ENCODE assay signal across 1 cellular context in the genomic region with DNA sequence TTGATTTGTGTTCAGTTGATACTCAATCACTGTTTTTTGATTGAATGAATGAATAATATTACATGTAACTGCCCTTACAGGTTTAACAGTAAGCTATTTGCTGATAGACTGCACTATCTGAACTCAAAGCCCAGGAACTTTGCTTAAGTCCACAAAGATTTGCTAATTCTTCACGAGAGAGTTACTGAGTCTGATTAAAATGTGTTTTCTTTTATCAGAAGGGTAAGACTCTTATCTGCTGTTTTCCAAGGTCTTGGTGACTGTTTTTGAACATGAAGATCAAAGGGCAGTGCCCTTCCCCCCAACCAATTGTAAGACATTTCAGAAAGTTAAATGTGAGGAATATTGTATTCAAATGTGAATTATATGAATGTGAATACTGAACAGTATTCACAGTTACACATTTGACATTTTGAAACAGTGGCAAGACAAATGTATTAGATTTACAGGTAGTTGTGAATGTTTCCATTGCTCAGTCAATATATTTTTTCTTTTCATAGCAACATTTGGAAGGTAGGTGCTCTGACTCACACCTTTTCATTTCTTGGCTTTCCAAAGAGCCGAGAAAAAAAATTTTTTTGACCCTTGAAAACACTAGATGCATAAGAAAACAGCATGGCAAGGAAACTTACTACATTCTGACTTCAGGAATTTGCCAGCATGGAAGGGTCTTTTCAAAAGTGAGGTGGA.
TF ChIP-seq lines count a peak whose summit lies in the region.

No MANE protein-coding gene starts in this region.

TF ChIP-seq in HepG2, 621 proteins besides CTCF, POLR2A, EP300 and RAD21 (continued from another document):
- TF ChIP-seq ZSCAN22 (CRISPR knock-in tag; IDR thresholded peaks at IDR 0.05) (no peak), PTBP1 (IDR thresholded peaks at IDR 0.05; ENCODE audit: low read depth, low read length, poor library complexity, severe bottlenecking) (no peak), ZFP90 (CRISPR knock-in tag; IDR thresholded peaks at IDR 0.05; ENCODE audit: borderline replicate concordance) (no peak), SAP130 (CRISPR knock-in tag; IDR thresholded peaks at IDR 0.05; ENCODE audit: low read depth) (no peak), ZNF253 (CRISPR knock-in tag; IDR thresholded peaks at IDR 0.05; ENCODE audit: borderline replicate concordance) (no peak), BCLAF1 (IDR thresholded peaks at IDR 0.05) (no peak), PHF20 (CRISPR knock-in tag; IDR thresholded peaks at IDR 0.05) (no peak), HDAC1 (CRISPR knock-in tag; IDR thresholded peaks at IDR 0.05) (no peak), DPF2 (CRISPR knock-in tag; IDR thresholded peaks at IDR 0.05; ENCODE audit: borderline replicate concordance, low read depth) (no peak), KDM6A (CRISPR knock-in tag; IDR thresholded peaks at IDR 0.05; ENCODE audit: low read depth) (no peak; the same call in 1 of the 2 replicates), NFIC (IDR thresholded peaks at IDR 0.05; ENCODE audit: low read length) (0 out of 2 replicates have a peak, but pooled peaks have one; percentile 26), HOXA5 (CRISPR knock-in tag; IDR thresholded peaks at IDR 0.05) (no peak), ZNF337 (CRISPR knock-in tag; IDR thresholded peaks at IDR 0.05; ENCODE audit: borderline replicate concordance, low read depth) (no peak), CREM (IDR thresholded peaks at IDR 0.05) (peak; percentile 78), CREM (CRISPR knock-in tag; IDR thresholded peaks at IDR 0.05) (no peak), ZNF431 (CRISPR knock-in tag; IDR thresholded peaks at IDR 0.05; ENCODE audit: borderline replicate concordance, low read depth) (no peak), ZNF460 (CRISPR knock-in tag; IDR thresholded peaks at IDR 0.05; ENCODE audit: borderline replicate concordance) (no peak), RFXANK (CRISPR knock-in tag; IDR thresholded peaks at IDR 0.05) (no peak), HNRNPUL1 (IDR thresholded peaks at IDR 0.05; ENCODE audit: low read depth, low read length) (no peak), SOX13 (IDR thresholded peaks at IDR 0.05) (no peak), SOX13 (CRISPR knock-in tag; conservative IDR thresholded peaks at IDR 0.05 in 1 of 2, IDR thresholded peaks at IDR 0.05 in 1 of 2) (peak in 1 of 2 experiments; percentile 83; a peak in 2 of 4 replicates), HDAC2 (CRISPR knock-in tag; IDR thresholded peaks at IDR 0.05) (peak; percentile 49; the same call in 1 of the 2 replicates), NAIF1 (CRISPR knock-in tag; IDR thresholded peaks at IDR 0.05; ENCODE audit: borderline replicate concordance) (no peak), SMAD9 (CRISPR knock-in tag; IDR thresholded peaks at IDR 0.05) (no peak), ZNF772 (CRISPR knock-in tag; IDR thresholded peaks at IDR 0.05) (no peak), BHLHE40 (IDR thresholded peaks at IDR 0.05; ENCODE audit: low read length) (no peak), ZNF740 (CRISPR knock-in tag; IDR thresholded peaks at IDR 0.05) (no peak)
- TF ChIP-seq, protein P1, sequence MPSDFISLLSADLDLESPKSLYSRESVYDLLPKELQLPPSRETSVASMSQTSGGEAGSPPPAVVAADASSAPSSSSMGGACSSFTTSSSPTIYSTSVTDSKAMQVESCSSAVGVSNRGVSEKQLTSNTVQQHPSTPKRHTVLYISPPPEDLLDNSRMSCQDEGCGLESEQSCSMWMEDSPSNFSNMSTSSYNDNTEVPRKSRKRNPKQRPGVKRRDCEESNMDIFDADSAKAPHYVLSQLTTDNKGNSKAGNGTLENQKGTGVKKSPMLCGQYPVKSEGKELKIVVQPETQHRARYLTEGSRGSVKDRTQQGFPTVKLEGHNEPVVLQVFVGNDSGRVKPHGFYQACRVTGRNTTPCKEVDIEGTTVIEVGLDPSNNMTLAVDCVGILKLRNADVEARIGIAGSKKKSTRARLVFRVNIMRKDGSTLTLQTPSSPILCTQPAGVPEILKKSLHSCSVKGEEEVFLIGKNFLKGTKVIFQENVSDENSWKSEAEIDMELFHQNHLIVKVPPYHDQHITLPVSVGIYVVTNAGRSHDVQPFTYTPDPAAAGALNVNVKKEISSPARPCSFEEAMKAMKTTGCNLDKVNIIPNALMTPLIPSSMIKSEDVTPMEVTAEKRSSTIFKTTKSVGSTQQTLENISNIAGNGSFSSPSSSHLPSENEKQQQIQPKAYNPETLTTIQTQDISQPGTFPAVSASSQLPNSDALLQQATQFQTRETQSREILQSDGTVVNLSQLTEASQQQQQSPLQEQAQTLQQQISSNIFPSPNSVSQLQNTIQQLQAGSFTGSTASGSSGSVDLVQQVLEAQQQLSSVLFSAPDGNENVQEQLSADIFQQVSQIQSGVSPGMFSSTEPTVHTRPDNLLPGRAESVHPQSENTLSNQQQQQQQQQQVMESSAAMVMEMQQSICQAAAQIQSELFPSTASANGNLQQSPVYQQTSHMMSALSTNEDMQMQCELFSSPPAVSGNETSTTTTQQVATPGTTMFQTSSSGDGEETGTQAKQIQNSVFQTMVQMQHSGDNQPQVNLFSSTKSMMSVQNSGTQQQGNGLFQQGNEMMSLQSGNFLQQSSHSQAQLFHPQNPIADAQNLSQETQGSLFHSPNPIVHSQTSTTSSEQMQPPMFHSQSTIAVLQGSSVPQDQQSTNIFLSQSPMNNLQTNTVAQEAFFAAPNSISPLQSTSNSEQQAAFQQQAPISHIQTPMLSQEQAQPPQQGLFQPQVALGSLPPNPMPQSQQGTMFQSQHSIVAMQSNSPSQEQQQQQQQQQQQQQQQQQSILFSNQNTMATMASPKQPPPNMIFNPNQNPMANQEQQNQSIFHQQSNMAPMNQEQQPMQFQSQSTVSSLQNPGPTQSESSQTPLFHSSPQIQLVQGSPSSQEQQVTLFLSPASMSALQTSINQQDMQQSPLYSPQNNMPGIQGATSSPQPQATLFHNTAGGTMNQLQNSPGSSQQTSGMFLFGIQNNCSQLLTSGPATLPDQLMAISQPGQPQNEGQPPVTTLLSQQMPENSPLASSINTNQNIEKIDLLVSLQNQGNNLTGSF (CRISPR knock-in tag; IDR thresholded peaks at IDR 0.05): no peak
- TF ChIP-seq, protein P2, sequence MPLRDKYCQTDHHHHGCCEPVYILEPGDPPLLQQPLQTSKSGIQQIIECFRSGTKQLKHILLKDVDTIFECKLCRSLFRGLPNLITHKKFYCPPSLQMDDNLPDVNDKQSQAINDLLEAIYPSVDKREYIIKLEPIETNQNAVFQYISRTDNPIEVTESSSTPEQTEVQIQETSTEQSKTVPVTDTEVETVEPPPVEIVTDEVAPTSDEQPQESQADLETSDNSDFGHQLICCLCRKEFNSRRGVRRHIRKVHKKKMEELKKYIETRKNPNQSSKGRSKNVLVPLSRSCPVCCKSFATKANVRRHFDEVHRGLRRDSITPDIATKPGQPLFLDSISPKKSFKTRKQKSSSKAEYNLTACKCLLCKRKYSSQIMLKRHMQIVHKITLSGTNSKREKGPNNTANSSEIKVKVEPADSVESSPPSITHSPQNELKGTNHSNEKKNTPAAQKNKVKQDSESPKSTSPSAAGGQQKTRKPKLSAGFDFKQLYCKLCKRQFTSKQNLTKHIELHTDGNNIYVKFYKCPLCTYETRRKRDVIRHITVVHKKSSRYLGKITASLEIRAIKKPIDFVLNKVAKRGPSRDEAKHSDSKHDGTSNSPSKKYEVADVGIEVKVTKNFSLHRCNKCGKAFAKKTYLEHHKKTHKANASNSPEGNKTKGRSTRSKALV (CRISPR knock-in tag; IDR thresholded peaks at IDR 0.05): no peak
